Comparison of ENCODE assay signal across 8 cellular contexts in genomic region chr19:33302974-33303790, GRCh38. TPM values are rescaled to one million over a fixed set of nuclear protein-coding genes. Genes with fewer than 3 reads are reported as not detected.
DNase-seq lines count a peak whose midpoint lies in the region; ATAC-seq lines count a peak whose summit lies in the region.

No MANE protein-coding gene starts in this region.

- peaks cover 52% of the 10 kb centered on the region for H3K27me3 Mint-ChIP-seq in stimulated activated naive CD8-positive, alpha-beta T cell treated with anti-CD3 and anti-CD28 coated beads, Interleukin-15, Interleukin-2, amounts not matched to agents 100 ng/mL and 50 ng/mL, for 24 hours

- no peak overlapping the region for H3K27ac Mint-ChIP-seq in stimulated activated naive CD8-positive, alpha-beta T cell treated with anti-CD3 and anti-CD28 coated beads, Interleukin-15, Interleukin-2, amounts not matched to agents 100 ng/mL and 50 ng/mL, for 24 hours

- no peaks in the 10 kb centered on the region for H3K36me3 Mint-ChIP-seq in stimulated activated naive CD8-positive, alpha-beta T cell treated with anti-CD3 and anti-CD28 coated beads, Interleukin-15, Interleukin-2, amounts not matched to agents 100 ng/mL and 50 ng/mL, for 24 hours (ENCODE audit: low read depth)

- peak; percentile 34 for ATAC-seq in left colon
- no peak for ATAC-seq in HG03025 (IDR thresholded peaks at IDR 0.05; ENCODE audit: low FRiP score, unreplicated experiment)

- intact Hi-C loops in left colon (cut with DNase I, micrococcal nuclease): loop anchor here in 1 of 2 donors (10.0 kb wide), 1 partner anchor 128 kb away; no protein-coding TSS in a partner anchor

- DNase-seq in D341Med (ENCODE audit: low spot score): peak; percentile 85
- peak; percentile 40 for DNase-seq in HCEC 1CT
- peak; percentile 54 for DNase-seq in NCI-H69 (lab: John Stamatoyannopoulos, UW)
- peak; percentile 55 for DNase-seq in cerebellum (ENCODE audit: low spot score)
- peak; percentile 39 to 71 for DNase-seq in left colon
- DNase-seq in putamen (ENCODE audit: low spot score): no peak

- H3K4me3 Mint-ChIP-seq in stimulated activated naive CD8-positive, alpha-beta T cell treated with anti-CD3 and anti-CD28 coated beads, Interleukin-15, Interleukin-2, amounts not matched to agents 100 ng/mL and 50 ng/mL, for 24 hours: peak overlapping the region; percentile 59

- no peaks in the 10 kb centered on the region for H3K4me1 Mint-ChIP-seq in stimulated activated naive CD8-positive, alpha-beta T cell treated with anti-CD3 and anti-CD28 coated beads, Interleukin-15, Interleukin-2, amounts not matched to agents 100 ng/mL and 50 ng/mL, for 24 hours (ENCODE audit: low read depth)

- no peaks in the 10 kb centered on the region for H3K9me3 Mint-ChIP-seq in stimulated activated naive CD8-positive, alpha-beta T cell treated with anti-CD3 and anti-CD28 coated beads, Interleukin-15, Interleukin-2, amounts not matched to agents 100 ng/mL and 50 ng/mL, for 24 hours

RNA-seq across cellular contexts. Expression of gene CEBPA, which starts 0.8 kb away (rescaled TPM):
- total RNA-seq in cerebellum (2.2 TPM), left colon (10 to 100 TPM; 70.6 to 73.5 TPM)

Comparison
In these comparisons a context has a peak if more than half of its experiments do, and no peak if none do; other contexts are left out.
1. RNA of gene CEBPA, which starts 0.8 kb away (total RNA-seq): 70.6 to 73.5 TPM in left colon; 2.2 TPM in cerebellum (single experiment); every median in the first group is over 10 times any median in the second.